ENCODE assay signal across 1 cellular context in genomic region chr15:80155378-80156175, GRCh38.
TF ChIP-seq lines count a peak whose summit lies in the region.

No MANE protein-coding gene starts in this region.

TF ChIP-seq in K562, 482 proteins besides CTCF, POLR2A, EP300 and RAD21 (continued from another document):
- TF ChIP-seq ATF3 (IDR thresholded peaks at IDR 0.05) (peak; percentile 99), ATF3 (CRISPR knock-in tag; conservative IDR thresholded peaks at IDR 0.05) (peak; percentile 98), GTF2A2 (tag; IDR thresholded peaks at IDR 0.05) (0 out of 2 replicates have a peak, but pooled peaks have one; percentile 39), ZBTB11 (CRISPR knock-in tag; IDR thresholded peaks at IDR 0.05) (peak in 1 of 3 experiments; percentile 82; a peak in 2 of 6 replicates), RBM25 (IDR thresholded peaks at IDR 0.05; ENCODE audit: low read depth, low read length, severe bottlenecking) (peak; percentile 97), ZNF639 (CRISPR knock-in tag; conservative IDR thresholded peaks at IDR 0.05 in 1 of 2, IDR thresholded peaks at IDR 0.05 in 1 of 2) (peak in 1 of 2 experiments; percentile 52; a peak in 2 of 4 replicates), PHF20 (IDR thresholded peaks at IDR 0.05; ENCODE audit: partially characterized antibody) (peak; percentile 64), CHD4 (IDR thresholded peaks at IDR 0.05; ENCODE audit: insufficient read depth, insufficient replicate concordance, low read depth, low read length, poor library complexity, severe bottlenecking) (peak; percentile 97), CREM (IDR thresholded peaks at IDR 0.05; ENCODE audit: low read depth) (peak; percentile 63; the same call in 1 of the 2 replicates), ZMIZ1 (IDR thresholded peaks at IDR 0.05; ENCODE audit: low read depth in 2 of 2, low read length in 2 of 2) (peak in 1 of 2 experiments; percentile 61; a peak in 1 of 4 replicates), ETV5 (CRISPR knock-in tag; IDR thresholded peaks at IDR 0.05; ENCODE audit: low read depth) (peak; percentile 17; the same call in 1 of the 2 replicates), GATA2 (CRISPR knock-in tag; IDR thresholded peaks at IDR 0.05) (peak; percentile 72; the same call in 1 of the 2 replicates), ZBTB2 (IDR thresholded peaks at IDR 0.05) (0 out of 2 replicates have a peak, but pooled peaks have one; percentile 31), NFATC3 (IDR thresholded peaks at IDR 0.05) (0 out of 2 replicates have a peak, but pooled peaks have one; percentile 27), POLR2AphosphoS5 (IDR thresholded peaks at IDR 0.05; ENCODE audit: control insufficient read depth, insufficient read depth, low read depth, low read length) (peak; percentile 73), NBN (IDR thresholded peaks at IDR 0.05; ENCODE audit: low read depth) (peak; percentile 53; the same call in 1 of the 2 replicates), ZNF24 (IDR thresholded peaks at IDR 0.05) (peak; percentile 51; the same call in 1 of the 2 replicates), FOXK2 (conservative IDR thresholded peaks at IDR 0.05 in 1 of 2, IDR thresholded peaks at IDR 0.05 in 1 of 2; ENCODE audit: low read depth in 2 of 2) (peak; percentile 27 to 64; a peak in 3 of 4 replicates), ARNT (IDR thresholded peaks at IDR 0.05) (peak; percentile 65 to 82; a peak in 3 of 4 replicates), RNF2 (IDR thresholded peaks at IDR 0.05) (peak; percentile 74), ETV1 (tag; conservative IDR thresholded peaks at IDR 0.05; ENCODE audit: low read depth) (peak; percentile 17; the same call in 1 of the 2 replicates), ZFX (CRISPR knock-in tag; IDR thresholded peaks at IDR 0.05) (peak; percentile 75), SMAD4 (CRISPR knock-in tag; conservative IDR thresholded peaks at IDR 0.05) (peak; percentile 85)
